Comparison of ENCODE assay signal across 12 cellular contexts in the genomic region with DNA sequence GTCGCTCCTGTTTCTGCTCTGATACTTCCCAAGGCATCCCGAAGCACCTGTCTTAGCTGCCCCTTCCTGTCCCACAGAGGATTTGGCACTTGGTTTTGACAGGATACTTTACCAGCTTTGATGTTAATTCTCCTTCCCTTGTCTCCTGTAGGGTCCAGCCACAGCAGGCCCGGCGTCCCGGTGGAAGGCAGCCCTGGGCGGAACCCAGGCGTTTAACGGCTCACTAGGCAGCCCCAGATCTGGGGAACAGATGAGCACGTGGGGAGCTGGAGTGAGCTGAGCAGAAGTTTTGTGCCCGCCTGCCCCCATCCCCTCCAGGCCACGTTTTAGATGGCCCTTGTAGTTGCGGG. TPM values are rescaled to one million over a fixed set of nuclear protein-coding genes. Genes with fewer than 3 reads are reported as not detected.
DNase-seq lines count a peak whose midpoint lies in the region; ATAC-seq, FAIRE-seq and TF ChIP-seq lines count a peak whose summit lies in the region.
"Had no signal": no experiment of that assay in that cellular context is flagged by ENCODE, and none has a peak within 500 bp of the region (broad histone marks: within the 10 kb centered on the region; RNA-seq: fewer than 3 reads in every experiment).

No MANE protein-coding gene starts in this region.

- no peaks in the 10 kb centered on the region for H3K9me3 Mint-ChIP-seq in nephron progenitor cell
- H3K9me3 Mint-ChIP-seq: activated naive CD8-positive, alpha-beta T cell treated with anti-CD3 and anti-CD28 coated beads, Interleukin-2, amount 50 U/mL, for 24 hours had no signal

- no peak for TF ChIP-seq POLR2A in heart left ventricle (IDR thresholded peaks at IDR 0.05)
- TF ChIP-seq POLR2A in H1 (IDR thresholded peaks at IDR 0.05; ENCODE audit: control extremely low read depth in 1 of 2, low read depth in 2 of 2, low read length in 2 of 2): no peak
- no peak for TF ChIP-seq POLR2A in thyroid gland (IDR thresholded peaks at IDR 0.05)

- no peak for TF ChIP-seq RAD21 in H1 (IDR thresholded peaks at IDR 0.05 in 1 of 2, conservative IDR thresholded peaks at IDR 0.05 in 1 of 2; ENCODE audit: low read depth in 2 of 2, low read length in 2 of 2)

- H4K8ac ChIP-seq in H1 (ENCODE audit: extremely low read depth, insufficient read depth, low read length): no peak overlapping the region; the same call in 1 of the 2 replicates

- H3K4me3 Mint-ChIP-seq in nephron progenitor cell: no peak overlapping the region
- H3K4me3 Mint-ChIP-seq: activated naive CD8-positive, alpha-beta T cell treated with anti-CD3 and anti-CD28 coated beads, Interleukin-2, amount 50 U/mL, for 24 hours had no signal

- H3K27me3 ChIP-seq in heart left ventricle: no peaks in the 10 kb centered on the region
- no peaks in the 10 kb centered on the region for H3K27me3 ChIP-seq in H1 (replicated peaks in 1 of 4; ENCODE audit: control insufficient read depth in 3 of 4, extremely low read depth in 1 of 4, insufficient read depth in 3 of 4, low read length in 3 of 4)
- no peaks in the 10 kb centered on the region for H3K27me3 ChIP-seq in thyroid gland

- peaks cover 0 to 6% of the 10 kb centered on the region in 2 experiments for H4K20me1 ChIP-seq in H1 (replicated peaks in 1 of 2; ENCODE audit: control insufficient read depth in 1 of 2, insufficient read depth in 2 of 2, low read length in 2 of 2)

- H3K18ac ChIP-seq in H1 (ENCODE audit: extremely low read depth, low read length): peak overlapping the region; percentile 60; the same call in 1 of the 2 replicates

- H3K9ac ChIP-seq in H1 (replicated peaks in 1 of 4; ENCODE audit: extremely low read depth in 1 of 4, low read depth in 3 of 4, low read length in 3 of 4): no peak overlapping the region

- H2BK120ac ChIP-seq in H1 (replicated peaks; ENCODE audit: low read depth, low read length): no peak overlapping the region

- H2AK5ac ChIP-seq in H1 (ENCODE audit: low read depth, low read length): 0 out of 2 replicates have a peak overlapping the region, but pooled peaks have one; percentile 32

- H3K4me2 ChIP-seq in H1 (ENCODE audit: insufficient read depth in 1 of 2, low read depth in 2 of 2, low read length in 2 of 2): peak overlapping the region; percentile 60 to 75

- peaks cover 0 to 24% (median 11%) of the 10 kb centered on the region in 12 donors for H3K4me1 ChIP-seq in heart left ventricle
- peaks cover 3 to 18% (median 13%) of the 10 kb centered on the region in 4 experiments for H3K4me1 ChIP-seq in H1 (replicated peaks in 1 of 4; ENCODE audit: control insufficient read depth in 3 of 4, insufficient read depth in 4 of 4, low read length in 3 of 4)
- H3K4me1 ChIP-seq in thyroid gland: peaks cover 15 to 23% of the 10 kb centered on the region in 2 donors

- peaks cover 0 to 85% (median 74%) of the 10 kb centered on the region in 9 donors for H3K36me3 ChIP-seq in heart left ventricle
- H3K36me3 ChIP-seq in H1 (ENCODE audit: control insufficient read depth in 2 of 4, insufficient read depth in 4 of 4, low read length in 3 of 4): peaks cover 19 to 59% (median 29%) of the 10 kb centered on the region in 4 experiments
- peaks cover 30 to 45% of the 10 kb centered on the region in 2 donors for H3K36me3 ChIP-seq in thyroid gland

- intact Hi-C loops in heart left ventricle (cut with DNase I): no loop called here
- intact Hi-C loops in cardiac septum (cut with DNase I): no loop called here
- intact Hi-C loops in thyroid gland (cut with DNase I): no loop called here

- H3K56ac ChIP-seq in H1 (replicated peaks; ENCODE audit: insufficient read length, low read depth, low read length): no peak overlapping the region

- no peak overlapping the region for H4K5ac ChIP-seq in H1 (ENCODE audit: insufficient read length, low read depth, low read length)

- POLR2A ChIA-PET in H1 (lab: Charles Lee; ENCODE audit: partially characterized antibody): interaction anchor here (1.1 to 4.4 kb wide), 8 partner anchors 12 to 74 kb away, joined by 3 to 39 read pairs (median 6); a partner anchor contains a TSS

- TF ChIP-seq EP300 in H1 (IDR thresholded peaks at IDR 0.05; ENCODE audit: borderline replicate concordance in 1 of 2, low read depth in 2 of 2, low read length in 2 of 2): no peak

- H3K14ac ChIP-seq in H1 (ENCODE audit: insufficient read length): no peak overlapping the region

- peaks cover 3% of the 10 kb centered on the region; the same call in 1 of the 2 replicates for H3K79me1 ChIP-seq in H1 (ENCODE audit: low read depth, low read length)

- 0 out of 2 replicates have a peak overlapping the region, but pooled peaks have one; percentile 61 for H2BK15ac ChIP-seq in H1 (ENCODE audit: low read length)

- CTCF ChIA-PET in H1 (lab: Charles Lee; ENCODE audit: partially characterized antibody): interaction anchor here (1.3 to 4.5 kb wide), 6 partner anchors 10 to 89 kb away, joined by 3 to 30 read pairs (median 6); a partner anchor contains a TSS

- peaks cover 68% of the 10 kb centered on the region for H3K36me3 Mint-ChIP-seq in nephron progenitor cell (ENCODE audit: low read depth)

- no peak overlapping the region for H2BK20ac ChIP-seq in H1 (ENCODE audit: low read length)

- DNase-seq in heart left ventricle (no peak), cardiac septum (ENCODE audit: low spot score) (no peak), H1 (ENCODE audit: low read depth in 1 of 2, low spot score in 2 of 2) (no peak), nephron progenitor cell (no peak), thyroid gland (no peak), GF-D8 (lab: John Stamatoyannopoulos, UW) (no peak)
- DNase-seq in activated T-cell treated with anti-CD3 and anti-CD28 coated beads, Interleukin-2, amount 50 U/mL, for 48 hours: no peak
- DNase-seq: activated naive CD8-positive, alpha-beta T cell treated with anti-CD3 and anti-CD28 coated beads, Interleukin-2, amount 50 U/mL, for 24 hours; mucosa of descending colon had no signal

- ATAC-seq in heart left ventricle: no peak
- no peak for ATAC-seq in GM18498 (IDR thresholded peaks at IDR 0.05; ENCODE audit: unreplicated experiment)
- ATAC-seq: activated CD4-positive, CD25-positive, alpha-beta regulatory T cell treated with anti-CD3 and anti-CD28 coated beads, Interleukin-2, amount 50 U/mL, for 24 hours; activated naive CD8-positive, alpha-beta T cell treated with anti-CD3 and anti-CD28 coated beads, Interleukin-2, amount 50 U/mL, for 24 hours had no signal

- H3K27ac ChIP-seq in heart left ventricle: peak overlapping the region in 8 of 12 donors; percentile 8 to 59 (median 34)
- H3K27ac ChIP-seq in H1 (ENCODE audit: low read depth, low read length): peak overlapping the region; percentile 69; the same call in 1 of the 2 replicates
- H3K27ac ChIP-seq in thyroid gland: peak overlapping the region; percentile 81 to 84 (median 84)

- no peak overlapping the region for H2AFZ ChIP-seq in H1 (ENCODE audit: low read length)

- H3K9me3 ChIP-seq in heart left ventricle (no peaks in the 10 kb centered on the region), H1 (ENCODE audit: insufficient read depth in 2 of 2, low read depth in 1 of 2, low read length in 1 of 2) (no peaks in the 10 kb centered on the region), thyroid gland (no peaks in the 10 kb centered on the region)
- H3K9me3 ChIP-seq: mucosa of descending colon had no signal

- H4K91ac ChIP-seq in H1 (replicated peaks; ENCODE audit: insufficient read length, low read length): no peak overlapping the region

- peaks cover 2% of the 10 kb centered on the region for H3K27me3 Mint-ChIP-seq in nephron progenitor cell (ENCODE audit: low read depth, poor library complexity)
- H3K27me3 Mint-ChIP-seq: activated naive CD8-positive, alpha-beta T cell treated with anti-CD3 and anti-CD28 coated beads, Interleukin-2, amount 50 U/mL, for 24 hours had no signal

- no peaks in the 10 kb centered on the region; the same call in 1 of the 2 replicates for H3K23me2 ChIP-seq in H1 (ENCODE audit: low read depth, low read length)

- no peak for TF ChIP-seq CTCF in heart left ventricle (IDR thresholded peaks at IDR 0.05)
- no peak for TF ChIP-seq CTCF in H1 (IDR thresholded peaks at IDR 0.05; ENCODE audit: control extremely low read depth in 1 of 3, insufficient read depth in 1 of 3, low read depth in 1 of 3, low read length in 3 of 3)
- no peak for TF ChIP-seq CTCF in nephron progenitor cell (IDR thresholded peaks at IDR 0.05)
- TF ChIP-seq CTCF in thyroid gland (IDR thresholded peaks at IDR 0.05): no peak

- H3K4me1 Mint-ChIP-seq in nephron progenitor cell: peaks cover 30% of the 10 kb centered on the region
- H3K4me1 Mint-ChIP-seq: activated naive CD8-positive, alpha-beta T cell treated with anti-CD3 and anti-CD28 coated beads, Interleukin-2, amount 50 U/mL, for 24 hours had no signal

- H2BK12ac ChIP-seq in H1 (ENCODE audit: low read depth, low read length): 0 out of 2 replicates have a peak overlapping the region, but pooled peaks have one; percentile 27

- no peaks in the 10 kb centered on the region for H3K79me2 ChIP-seq in H1 (ENCODE audit: control insufficient read depth in 1 of 2, insufficient read depth in 2 of 2, low read length in 2 of 2)

- H2BK5ac ChIP-seq in H1 (ENCODE audit: low read depth, low read length): peak overlapping the region; percentile 71; the same call in 1 of the 2 replicates

- H3K4ac ChIP-seq in H1 (replicated peaks; ENCODE audit: insufficient read length, low read depth, low read length): no peak overlapping the region

- 69 to 82% (median 75%) methylated on average over 8 to 12 of the region's 12 CpGs for WGBS in heart left ventricle, 4 donors
- 63% methylated on average over 12 of the region's 12 CpGs; no CpG with 5 or more reads in 1 of the 2 experiments for WGBS in H1 (ENCODE audit: extremely low coverage in 1 of 2, insufficient coverage in 1 of 2, insufficient read length in 1 of 2, insufficient replicate concordance in 2 of 2, low coverage in 1 of 2, low lambda C conversion rate in 2 of 2, missing lambda C conversion rate in 1 of 2), 2 experiments
- WGBS in thyroid gland, 2 donors: 66 to 70% methylated on average over 11 to 12 of the region's 12 CpGs

- H3K27ac Mint-ChIP-seq in nephron progenitor cell: peak overlapping the region; percentile 69
- H3K27ac Mint-ChIP-seq: activated naive CD8-positive, alpha-beta T cell treated with anti-CD3 and anti-CD28 coated beads, Interleukin-2, amount 50 U/mL, for 24 hours had no signal

- no peak for FAIRE-seq in H1 (lab: Jason Lieb, UNC)
- FAIRE-seq: A204.1 had no signal

- no peak overlapping the region for H3K23ac ChIP-seq in H1 (ENCODE audit: insufficient read length)

- H3K4me3 ChIP-seq in heart left ventricle: no peak overlapping the region
- H3K4me3 ChIP-seq in H1 (ENCODE audit: extremely low read depth in 1 of 4, insufficient read depth in 2 of 4, low read depth in 3 of 4, low read length in 4 of 4): peak overlapping the region in 1 of 4 experiments; percentile 50; a peak in 2 of 8 replicates
- no peak overlapping the region for H3K4me3 ChIP-seq in thyroid gland (replicated peaks in 1 of 3)
- H3K4me3 ChIP-seq: mucosa of descending colon had no signal

RNA-seq across cellular contexts. Expression of a gene that starts 11.4 kb away (rescaled TPM):
- 10 to 100 TPM in 2 of 9 donors, 1 to 10 TPM in 7; 2.3 to 23.6 (median 7.9) TPM for total RNA-seq in heart left ventricle
- polyA plus RNA-seq in heart left ventricle: 10 to 100 TPM in 1 of 2 donors, under 1 TPM in 1; 0.96 to 26.7 TPM
- total RNA-seq in cardiac septum: 10.6 TPM
- 2.9 and 3.5 TPM in 2 replicates for total RNA-seq in H1 (2021; fragmentation: NEBNext Ultra II Directional; extraction: Animal tissue kit (Norgen Biotek cat#: 25700))
- polyA plus RNA-seq in H1 (2011; rRNA removed): 3.4 and 4.8 TPM in 2 replicates
- polyA plus RNA-seq in H1 (2011; cell fraction: cytosol; rRNA removed): 3.9 TPM
- polyA plus RNA-seq in H1 (2011; cell fraction: nucleus; rRNA removed): 29.4 TPM
- polyA plus RNA-seq in H1 (2012, experiment 1 of 2): 2.3 to 5.8 TPM (median 3.8 TPM) in 4 replicates
- 2.0 TPM for polyA plus RNA-seq in H1 (2012, experiment 2 of 2)
- 2.5 TPM for polyA plus RNA-seq in H1 (2013, experiment 1 of 2)
- 2.4 TPM for polyA plus RNA-seq in H1 (2013, experiment 2 of 2)
- polyA minus RNA-seq in H1 (2011; rRNA and poly(A)+ RNA removed): 2.6 and 3.1 TPM in 2 replicates
- polyA minus RNA-seq in H1 (2011; cell fraction: cytosol; rRNA and poly(A)+ RNA removed): 2.9 TPM
- polyA minus RNA-seq in H1 (2011; cell fraction: nucleus; rRNA and poly(A)+ RNA removed): 3.9 TPM
- total RNA-seq in thyroid gland: 1 to 10 TPM; 3.0 to 8.2 (median 3.2) TPM

RNA-seq across cellular contexts. Expression of a gene that starts 16.3 kb away (rescaled TPM):
- total RNA-seq in heart left ventricle: 10 to 100 TPM in 6 of 9 donors, 1 to 10 TPM in 3; 6.6 to 17.7 (median 10.6) TPM
- 1 to 10 TPM; 5.1 to 7.1 TPM for polyA plus RNA-seq in heart left ventricle
- total RNA-seq in cardiac septum: 10.7 TPM
- total RNA-seq in H1 (2021; fragmentation: NEBNext Ultra II Directional; extraction: Animal tissue kit (Norgen Biotek cat#: 25700)): 29.2 and 29.9 TPM in 2 replicates
- polyA plus RNA-seq in H1 (2011; rRNA removed): 29.1 and 39.0 TPM in 2 replicates
- polyA plus RNA-seq in H1 (2011; cell fraction: cytosol; rRNA removed): 19.0 TPM
- polyA plus RNA-seq in H1 (2011; cell fraction: nucleus; rRNA removed): 60.7 TPM
- polyA plus RNA-seq in H1 (2012, experiment 1 of 2): 16.3 to 26.5 TPM (median 21.7 TPM) in 4 replicates
- 16.7 TPM for polyA plus RNA-seq in H1 (2012, experiment 2 of 2)
- 30.0 TPM for polyA plus RNA-seq in H1 (2013, experiment 1 of 2)
- 28.7 TPM for polyA plus RNA-seq in H1 (2013, experiment 2 of 2)
- 39.0 and 41.6 TPM in 2 replicates for polyA minus RNA-seq in H1 (2011; rRNA and poly(A)+ RNA removed)
- 27.4 TPM for polyA minus RNA-seq in H1 (2011; cell fraction: cytosol; rRNA and poly(A)+ RNA removed)
- 42.5 TPM for polyA minus RNA-seq in H1 (2011; cell fraction: nucleus; rRNA and poly(A)+ RNA removed)
- total RNA-seq in thyroid gland: 10 to 100 TPM; 18.2 to 22.8 (median 20.4) TPM

RNA-seq across cellular contexts. Expression of a gene that starts 25.4 kb away (rescaled TPM):
- total RNA-seq in heart left ventricle: 10 to 100 TPM; 13.3 to 18.4 (median 16.8) TPM
- polyA plus RNA-seq in heart left ventricle: 10 to 100 TPM; 18.3 to 33.4 TPM
- 15.2 TPM for total RNA-seq in cardiac septum
- total RNA-seq in H1 (2021; fragmentation: NEBNext Ultra II Directional; extraction: Animal tissue kit (Norgen Biotek cat#: 25700)): 18.5 and 19.7 TPM in 2 replicates
- 21.3 and 22.9 TPM in 2 replicates for polyA plus RNA-seq in H1 (2011; rRNA removed)
- polyA plus RNA-seq in H1 (2011; cell fraction: cytosol; rRNA removed): 18.1 TPM
- polyA plus RNA-seq in H1 (2011; cell fraction: nucleus; rRNA removed): 36.1 TPM
- 15.8 to 18.8 TPM (median 16.9 TPM) in 4 replicates for polyA plus RNA-seq in H1 (2012, experiment 1 of 2)
- polyA plus RNA-seq in H1 (2012, experiment 2 of 2): 21.7 TPM
- 18.2 TPM for polyA plus RNA-seq in H1 (2013, experiment 1 of 2)
- polyA plus RNA-seq in H1 (2013, experiment 2 of 2): 18.1 TPM
- 6.8 and 7.2 TPM in 2 replicates for polyA minus RNA-seq in H1 (2011; rRNA and poly(A)+ RNA removed)
- polyA minus RNA-seq in H1 (2011; cell fraction: cytosol; rRNA and poly(A)+ RNA removed): 5.2 TPM
- 10.3 TPM for polyA minus RNA-seq in H1 (2011; cell fraction: nucleus; rRNA and poly(A)+ RNA removed)
- 10 to 100 TPM; 11.6 to 25.7 (median 14.1) TPM for total RNA-seq in thyroid gland

RNA-seq across cellular contexts. Expression of a gene that starts 37.5 kb away (rescaled TPM):
- total RNA-seq in heart left ventricle (10 to 100 TPM; 15.6 to 29.6 (median 22.0) TPM), cardiac septum (25.6 TPM), thyroid gland (10 to 100 TPM; 14.5 to 21.7 (median 19.3) TPM)
- polyA plus RNA-seq in heart left ventricle (10 to 100 TPM; 11.7 to 17.0 TPM), H1 (2011; rRNA removed) (47.5 and 71.4 TPM in 2 replicates)
- total RNA-seq in H1 (2021; fragmentation: NEBNext Ultra II Directional; extraction: Animal tissue kit (Norgen Biotek cat#: 25700)): 67.3 and 74.3 TPM in 2 replicates
- 58.9 TPM for polyA plus RNA-seq in H1 (2011; cell fraction: cytosol; rRNA removed)
- 141 TPM for polyA plus RNA-seq in H1 (2011; cell fraction: nucleus; rRNA removed)
- polyA plus RNA-seq in H1 (2012, experiment 1 of 2): 45.7 to 74.3 TPM (median 68.2 TPM) in 4 replicates
- 49.5 TPM for polyA plus RNA-seq in H1 (2012, experiment 2 of 2)
- polyA plus RNA-seq in H1 (2013, experiment 1 of 2): 61.0 TPM
- polyA plus RNA-seq in H1 (2013, experiment 2 of 2): 59.0 TPM
- polyA minus RNA-seq in H1 (2011; rRNA and poly(A)+ RNA removed): 86.3 and 87.9 TPM in 2 replicates
- 47.3 TPM for polyA minus RNA-seq in H1 (2011; cell fraction: cytosol; rRNA and poly(A)+ RNA removed)
- 43.7 TPM for polyA minus RNA-seq in H1 (2011; cell fraction: nucleus; rRNA and poly(A)+ RNA removed)
